Comparison of ENCODE assay signal across 18 cellular contexts in genomic region chr22:47057916-47058585, GRCh38.
DNase-seq lines count a peak whose midpoint lies in the region; ATAC-seq and TF ChIP-seq lines count a peak whose summit lies in the region.
"Had no signal": no experiment of that assay in that cellular context is flagged by ENCODE, and none has a peak within 500 bp of the region (broad histone marks: within the 10 kb centered on the region; RNA-seq: fewer than 3 reads in every experiment).

No MANE protein-coding gene starts in this region.

- 94 to 95% methylated on average over 16 of the region's 16 CpGs for WGBS in aorta, 2 donors

- no peaks in the 10 kb centered on the region for H3K27me3 ChIP-seq in aorta (ENCODE audit: control insufficient read depth in 1 of 2, insufficient read depth in 2 of 2, low read length in 1 of 2)

- H3K4me3 Mint-ChIP-seq in activated naive CD8-positive, alpha-beta T cell treated with anti-CD3 and anti-CD28 coated beads, Interleukin-2, amount 50 U/mL, for 24 hours = no peak overlapping the region
- H3K4me3 Mint-ChIP-seq in activated naive CD8-positive, alpha-beta T cell treated with anti-CD3 and anti-CD28 coated beads for 36 hours = no peak overlapping the region
- H3K4me3 Mint-ChIP-seq in T-helper 17 cell (no peak overlapping the region), nephron progenitor cell (no peak overlapping the region)
- H3K4me3 Mint-ChIP-seq: HFFc6 had no signal

- H3K27ac ChIP-seq in aorta (ENCODE audit: low read depth in 1 of 2, low read length in 2 of 2) = no peak overlapping the region
- H3K27ac ChIP-seq: HL-60, RWPE1 had no signal

- no peaks in the 10 kb centered on the region for H3K27me3 Mint-ChIP-seq in activated naive CD8-positive, alpha-beta T cell treated with anti-CD3 and anti-CD28 coated beads, Interleukin-2, amount 50 U/mL, for 24 hours
- H3K27me3 Mint-ChIP-seq in activated naive CD8-positive, alpha-beta T cell treated with anti-CD3 and anti-CD28 coated beads for 36 hours = no peaks in the 10 kb centered on the region
- H3K27me3 Mint-ChIP-seq in T-helper 17 cell (no peaks in the 10 kb centered on the region), nephron progenitor cell (ENCODE audit: low read depth, poor library complexity) (no peaks in the 10 kb centered on the region)

- peaks cover 0 to 2% of the 10 kb centered on the region in 2 donors for H3K36me3 ChIP-seq in aorta (ENCODE audit: control insufficient read depth in 1 of 2, insufficient read depth in 2 of 2, low read length in 1 of 2)

- no peak for TF ChIP-seq CTCF in nephron progenitor cell (IDR thresholded peaks at IDR 0.05)

- intact Hi-C loops in aorta (cut with DNase I) = no loop called here

- no peaks in the 10 kb centered on the region for H3K4me1 ChIP-seq in aorta (ENCODE audit: control insufficient read depth in 1 of 2, insufficient read depth in 2 of 2, low read length in 2 of 2)
- H3K4me1 ChIP-seq: Caco-2 had no signal

- H3K9me3 ChIP-seq in T-helper 17 cell (ENCODE audit: control insufficient read depth, low read length, poor library complexity, severe bottlenecking) = no peaks in the 10 kb centered on the region
- no peaks in the 10 kb centered on the region for H3K9me3 ChIP-seq in aorta (ENCODE audit: control insufficient read depth, low read length)
- H3K9me3 ChIP-seq: Caco-2 had no signal

- H3K4me3 ChIP-seq in aorta (ENCODE audit: low read length in 2 of 2) = no peak overlapping the region
- H3K4me3 ChIP-seq: K562 had no signal

- peaks cover 22% of the 10 kb centered on the region for H3K36me3 Mint-ChIP-seq in activated naive CD8-positive, alpha-beta T cell treated with anti-CD3 and anti-CD28 coated beads, Interleukin-2, amount 50 U/mL, for 24 hours (ENCODE audit: low read depth)
- H3K36me3 Mint-ChIP-seq in activated naive CD8-positive, alpha-beta T cell treated with anti-CD3 and anti-CD28 coated beads for 36 hours = peaks cover 19% of the 10 kb centered on the region
- H3K36me3 Mint-ChIP-seq in T-helper 17 cell (ENCODE audit: low read depth) (peaks cover 10% of the 10 kb centered on the region), nephron progenitor cell (ENCODE audit: low read depth) (peaks cover 11% of the 10 kb centered on the region)

- no peaks in the 10 kb centered on the region for H3K9me3 Mint-ChIP-seq in activated naive CD8-positive, alpha-beta T cell treated with anti-CD3 and anti-CD28 coated beads, Interleukin-2, amount 50 U/mL, for 24 hours
- no peaks in the 10 kb centered on the region for H3K9me3 Mint-ChIP-seq in activated naive CD8-positive, alpha-beta T cell treated with anti-CD3 and anti-CD28 coated beads for 36 hours
- H3K9me3 Mint-ChIP-seq in nephron progenitor cell = no peaks in the 10 kb centered on the region
- H3K9me3 Mint-ChIP-seq: HFFc6 had no signal

- ATAC-seq in activated naive CD8-positive, alpha-beta T cell treated with anti-CD3 and anti-CD28 coated beads, Interleukin-2, amount 50 U/mL, for 24 hours = no peak
- ATAC-seq in T-helper 17 cell (no peak), aorta (ENCODE audit: low FRiP score) (no peak), HG02870 (IDR thresholded peaks at IDR 0.05; ENCODE audit: unreplicated experiment) (no peak)
- ATAC-seq: K562 had no signal

- peaks cover 17% of the 10 kb centered on the region for H3K4me1 Mint-ChIP-seq in activated naive CD8-positive, alpha-beta T cell treated with anti-CD3 and anti-CD28 coated beads, Interleukin-2, amount 50 U/mL, for 24 hours
- H3K4me1 Mint-ChIP-seq in activated naive CD8-positive, alpha-beta T cell treated with anti-CD3 and anti-CD28 coated beads for 36 hours = peaks cover 3% of the 10 kb centered on the region
- H3K4me1 Mint-ChIP-seq in T-helper 17 cell (peaks cover 25% of the 10 kb centered on the region), nephron progenitor cell (peaks cover 37% of the 10 kb centered on the region)

- H3K27ac Mint-ChIP-seq in activated naive CD8-positive, alpha-beta T cell treated with anti-CD3 and anti-CD28 coated beads, Interleukin-2, amount 50 U/mL, for 24 hours = peak overlapping the region; percentile 34
- no peak overlapping the region for H3K27ac Mint-ChIP-seq in activated naive CD8-positive, alpha-beta T cell treated with anti-CD3 and anti-CD28 coated beads for 36 hours
- peak overlapping the region; percentile 6 for H3K27ac Mint-ChIP-seq in T-helper 17 cell
- H3K27ac Mint-ChIP-seq in nephron progenitor cell = peak overlapping the region; percentile 89
- H3K27ac Mint-ChIP-seq: HFFc6 had no signal

- no peak for DNase-seq in activated naive CD8-positive, alpha-beta T cell treated with anti-CD3 and anti-CD28 coated beads, Interleukin-2, amount 50 U/mL, for 24 hours
- no peak for DNase-seq in activated naive CD8-positive, alpha-beta T cell treated with anti-CD3 and anti-CD28 coated beads for 36 hours
- DNase-seq in T-helper 17 cell = no peak
- DNase-seq in nephron progenitor cell = no peak
- peak; percentile 29 to 67 for DNase-seq in aorta
- DNase-seq in NCI-H526 treated with DMSO at 0.1 percent for 48 hours (lab: John Stamatoyannopoulos, UW) = no peak
- DNase-seq in activated T-cell treated with anti-CD3 and anti-CD28 coated beads, Interleukin-2, amount 50 U/mL, for 1 hour = no peak
- DNase-seq: C1 segment of cervical spinal cord; Caco-2; HFFc6; NCI-H1092; NCI-H345; NCI-H69; NK-92 treated with Interleukin-12 subunit alpha and Interleukin-12 subunit beta, amount 100 ng/mL, for 24 hours had no signal

Comparison
In these comparisons a context has a peak if more than half of its experiments do, and no peak if none do; other contexts are left out.
1. DNase-seq: peak in aorta (2 of 2); none in activated naive CD8-positive, alpha-beta T cell treated with anti-CD3 and anti-CD28 coated beads, Interleukin-2, amount 50 U/mL, for 24 hours (single experiment), activated naive CD8-positive, alpha-beta T cell treated with anti-CD3 and anti-CD28 coated beads for 36 hours (single experiment), T-helper 17 cell (0 of 3), nephron progenitor cell (single experiment), NCI-H526 treated with DMSO at 0.1 percent for 48 hours (single experiment) and activated T-cell treated with anti-CD3 and anti-CD28 coated beads, Interleukin-2, amount 50 U/mL, for 1 hour (single experiment).